1 cellular context compared by ENCODE assay signal in genomic region chr20:45340951-45341350, GRCh38.
TF ChIP-seq lines count a peak whose summit lies in the region.

No MANE protein-coding gene starts in this region.

TF ChIP-seq in HCT116, 20 proteins besides CTCF, POLR2A, EP300 and RAD21:
- TF ChIP-seq JUND (IDR thresholded peaks at IDR 0.05): no peak
- TF ChIP-seq EGR1 (IDR thresholded peaks at IDR 0.05; ENCODE audit: low read depth): no peak
- TF ChIP-seq ZNF274 (IDR thresholded peaks at IDR 0.05; ENCODE audit: low read depth, low read length): no peak
- TF ChIP-seq SP1 (IDR thresholded peaks at IDR 0.05; ENCODE audit: low read depth): no peak
- TF ChIP-seq FOSL1 (IDR thresholded peaks at IDR 0.05; ENCODE audit: low read depth): no peak
